23 cellular contexts compared by ENCODE assay signal in the genomic region with DNA sequence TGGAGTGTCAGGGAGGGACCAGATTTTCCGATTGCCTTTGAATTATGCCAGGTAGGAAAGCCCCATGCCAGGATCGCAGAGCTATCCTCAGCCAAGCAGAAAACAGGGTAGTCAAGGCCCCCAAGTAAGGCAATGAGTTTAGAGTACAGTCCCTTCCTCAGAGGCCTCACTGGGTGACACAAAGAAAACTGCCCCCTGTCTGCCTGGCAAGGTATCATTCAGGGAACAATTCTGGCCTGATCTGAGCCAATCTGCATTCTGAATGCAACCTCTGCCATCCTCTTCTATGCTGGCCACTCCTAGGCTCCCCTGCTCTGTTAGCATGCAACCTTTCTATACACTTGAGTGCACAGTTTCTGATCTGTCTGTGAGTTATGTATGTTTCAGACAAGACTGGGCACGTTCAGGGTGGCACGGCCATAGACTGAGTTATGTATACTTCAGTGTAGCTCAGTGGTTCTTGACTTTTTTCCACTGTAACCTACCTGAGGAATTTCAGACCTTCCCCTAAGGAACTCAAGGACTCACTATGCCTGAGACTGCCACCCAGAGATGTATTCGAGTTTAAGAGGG.
A peak's percentile ranks its signal among the peaks of the same experiment; 100 is the strongest.
DNase-seq lines count a peak whose midpoint lies in the region; ATAC-seq, FAIRE-seq and TF ChIP-seq lines count a peak whose summit lies in the region.
"Had no signal": no experiment of that assay in that cellular context is flagged by ENCODE, and none has a peak within 500 bp of the region (broad histone marks: within the 10 kb centered on the region; RNA-seq: fewer than 3 reads in every experiment).

No MANE protein-coding gene starts in this region.

- no peak overlapping the region for H2AFZ ChIP-seq in GM12878 (ENCODE audit: control insufficient read depth, low read depth, low read length)
- no peak overlapping the region for H2AFZ ChIP-seq in osteoblast (ENCODE audit: low read length)

- H2AK5ac ChIP-seq in mesendoderm (ENCODE audit: low read length), result no peak overlapping the region

- RAD21 ChIA-PET in GM12878 (lab: Charles Lee; ENCODE audit: unreplicated experiment), result no interaction called here

- no peak overlapping the region for H4K5ac ChIP-seq in mesendoderm (ENCODE audit: low read length)

- H3K9ac ChIP-seq in GM12878 (ENCODE audit: control insufficient read depth, insufficient read depth, low read length) (no peak overlapping the region), mesendoderm (ENCODE audit: low read length) (no peak overlapping the region)

- H2BK5ac ChIP-seq in mesendoderm (ENCODE audit: low read length), result no peak overlapping the region

- H3K4me1 ChIP-seq in GM12878 (ENCODE audit: control insufficient read depth, insufficient read depth, low read length), result no peaks in the 10 kb centered on the region
- H3K4me1 ChIP-seq in mesendoderm (ENCODE audit: control insufficient read depth, low read depth, low read length), result no peaks in the 10 kb centered on the region
- H3K4me1 ChIP-seq in CD8-positive, alpha-beta T cell (ENCODE audit: insufficient read depth, low read length), result no peaks in the 10 kb centered on the region
- H3K4me1 ChIP-seq in osteoblast (ENCODE audit: insufficient read depth, low read length), result no peaks in the 10 kb centered on the region

- H3K36me3 ChIP-seq in GM12878 (ENCODE audit: control insufficient read depth in 2 of 2, insufficient read depth in 2 of 2, low read length in 1 of 2) (no peaks in the 10 kb centered on the region), mesendoderm (ENCODE audit: control insufficient read depth, insufficient read depth, low read length) (no peaks in the 10 kb centered on the region), osteoblast (ENCODE audit: insufficient read depth, low read length) (no peaks in the 10 kb centered on the region)
- H3K36me3 ChIP-seq in CD8-positive, alpha-beta T cell (ENCODE audit: insufficient read depth, low read length), result no peaks in the 10 kb centered on the region
- H3K36me3 ChIP-seq: thyroid gland had no signal

- H3K9me3 ChIP-seq in GM12878 (replicated peaks; ENCODE audit: control insufficient read depth, insufficient read depth, low read length) (no peaks in the 10 kb centered on the region), osteoblast (ENCODE audit: low read depth, low read length) (no peaks in the 10 kb centered on the region)
- H3K9me3 ChIP-seq in CD8-positive, alpha-beta T cell (ENCODE audit: low read length), result no peaks in the 10 kb centered on the region
- H3K9me3 ChIP-seq: thyroid gland had no signal

- in situ Hi-C loops in GM12878 (cut with MboI), result no loop called here

- H3K4me1 Mint-ChIP-seq in CD8-positive, alpha-beta T cell (ENCODE audit: low read depth), result no peaks in the 10 kb centered on the region
- H3K4me1 Mint-ChIP-seq: CD8-positive, alpha-beta memory T cell; IgD-negative memory B cell; naive B cell had no signal

- no peak overlapping the region for H3K18ac ChIP-seq in mesendoderm (ENCODE audit: low read length)

- WGBS in GM12878 (ENCODE audit: insufficient coverage, insufficient replicate concordance, low lambda C conversion rate, missing lambda C conversion rate), result 30% methylated on average over 5 of the region's 5 CpGs
- WGBS in mesendoderm (ENCODE audit: extremely low coverage, insufficient coverage, low lambda C conversion rate), result no CpG with 5 or more reads among the region's 5 CpGs

- H3K23ac ChIP-seq in mesendoderm (ENCODE audit: low read length), result peak overlapping the region; percentile 16

- TF ChIP-seq RAD21 in GM12878 (IDR thresholded peaks at IDR 0.05; ENCODE audit: insufficient read depth, low read depth, low read length), result no peak

- H3K27me3 ChIP-seq in GM12878 (replicated peaks in 1 of 2; ENCODE audit: control insufficient read depth in 2 of 2, insufficient read depth in 2 of 2, low read length in 1 of 2) (peaks cover 0 to 3% of the 10 kb centered on the region in 2 experiments; a peak in 1 of 4 replicates), mesendoderm (ENCODE audit: insufficient read depth, low read length, poor library complexity) (no peaks in the 10 kb centered on the region), osteoblast (ENCODE audit: insufficient read depth, low read length) (no peaks in the 10 kb centered on the region)
- H3K27me3 ChIP-seq in CD8-positive, alpha-beta T cell (ENCODE audit: insufficient read depth, low read length), result no peaks in the 10 kb centered on the region
- H3K27me3 ChIP-seq: thyroid gland had no signal

- H3K4me2 ChIP-seq in GM12878 (ENCODE audit: control insufficient read depth, insufficient read depth), result no peak overlapping the region
- H3K4me2 ChIP-seq in mesendoderm (ENCODE audit: low read length), result no peak overlapping the region
- no peak overlapping the region for H3K4me2 ChIP-seq in osteoblast (ENCODE audit: insufficient read depth, low read length)

- no TSS peak for BruUV-seq in GM12878 (replicated peaks; lab: Mats Ljungman, UMichigan)

- H3K4ac ChIP-seq in mesendoderm (ENCODE audit: low read depth, low read length), result no peak overlapping the region

- ATAC-seq in GM12878 (0 out of 3 replicates have a peak, but pooled peaks have one; percentile 20), HG03442 (IDR thresholded peaks at IDR 0.05; ENCODE audit: unreplicated experiment) (no peak)
- ATAC-seq in CD8-positive, alpha-beta T cell, result no peak
- ATAC-seq: activated CD8-positive, alpha-beta T cell treated with anti-CD3 and anti-CD28 coated beads for 36 hours had no signal

- H3K27ac ChIP-seq in GM12878 (ENCODE audit: control insufficient read depth, insufficient read depth) (no peak overlapping the region), mesendoderm (ENCODE audit: low read depth, low read length) (no peak overlapping the region), osteoblast (ENCODE audit: low read depth, low read length) (no peak overlapping the region)
- no peak overlapping the region for H3K27ac ChIP-seq in CD8-positive, alpha-beta T cell (ENCODE audit: low read depth, low read length)
- H3K27ac ChIP-seq: thyroid gland had no signal

- no peak for TF ChIP-seq CTCF in GM12878 (IDR thresholded peaks at IDR 0.05 in 2 of 3, conservative IDR thresholded peaks at IDR 0.05 in 1 of 3; ENCODE audit: control insufficient read depth in 2 of 3, extremely low read depth in 1 of 3, insufficient read depth in 1 of 3, low read depth in 3 of 3, low read length in 3 of 3)
- no peak for TF ChIP-seq CTCF in CD8-positive, alpha-beta T cell (IDR thresholded peaks at IDR 0.05)
- no peak for TF ChIP-seq CTCF in osteoblast (IDR thresholded peaks at IDR 0.05; ENCODE audit: extremely low read depth, low read depth, low read length)

- no peak for TF ChIP-seq POLR2A in GM12878 (IDR thresholded peaks at IDR 0.05; ENCODE audit: low read depth, low read length)

- no peak overlapping the region for H3K27ac Mint-ChIP-seq in CD8-positive, alpha-beta T cell
- H3K27ac Mint-ChIP-seq: activated CD8-positive, alpha-beta T cell treated with anti-CD3 and anti-CD28 coated beads for 36 hours; CD8-positive, alpha-beta memory T cell; IgD-negative memory B cell; naive B cell had no signal

- H3K79me2 ChIP-seq in GM12878 (ENCODE audit: control insufficient read depth, insufficient read depth, low read length) (no peaks in the 10 kb centered on the region), mesendoderm (ENCODE audit: control insufficient read depth, insufficient read depth, low read length) (no peaks in the 10 kb centered on the region), osteoblast (ENCODE audit: insufficient read depth, low read length) (no peaks in the 10 kb centered on the region)

- no peaks in the 10 kb centered on the region for H4K20me1 ChIP-seq in GM12878 (ENCODE audit: control insufficient read depth, insufficient read depth)
- peaks cover 5% of the 10 kb centered on the region for H4K20me1 ChIP-seq in osteoblast (ENCODE audit: insufficient read depth, low read length)

- no peak overlapping the region for H3K56ac ChIP-seq in mesendoderm (ENCODE audit: low read length)

- H3K4me3 ChIP-seq in GM12878, result no peak overlapping the region
- no peak overlapping the region for H3K4me3 ChIP-seq in mesendoderm (ENCODE audit: low read length)
- H3K4me3 ChIP-seq in CD8-positive, alpha-beta T cell (ENCODE audit: low read depth, low read length), result no peak overlapping the region
- no peak overlapping the region for H3K4me3 ChIP-seq in osteoblast (ENCODE audit: insufficient read depth, low read length)
- H3K4me3 ChIP-seq: thyroid gland had no signal

- TF ChIP-seq EP300 in GM12878 (IDR thresholded peaks at IDR 0.05; ENCODE audit: borderline replicate concordance in 1 of 2, control insufficient read depth in 1 of 2, low read depth in 2 of 2, low read length in 2 of 2), result no peak

- CTCF ChIA-PET in GM12878 (lab: Yijun Ruan, JAX), result no interaction called here
- CTCF ChIA-PET in CD8-positive, alpha-beta T cell (lab: Charles Lee), result no interaction called here

- POLR2A ChIA-PET in GM12878 (lab: Charles Lee), result no interaction called here
- POLR2A ChIA-PET in CD8-positive, alpha-beta T cell (lab: Charles Lee), result no interaction called here

- intact Hi-C loops in GM12878 (cut with micrococcal nuclease; ENCODE audit: unreplicated experiment), result no loop called here
- intact Hi-C loops in CD8-positive, alpha-beta T cell (cut with DNase I, micrococcal nuclease), result no loop called here

- H2BK15ac ChIP-seq in mesendoderm (replicated peaks; ENCODE audit: low read depth), result no peak overlapping the region

- no peaks in the 10 kb centered on the region for H3K9me3 Mint-ChIP-seq in CD8-positive, alpha-beta T cell
- H3K9me3 Mint-ChIP-seq: activated CD8-positive, alpha-beta T cell treated with anti-CD3 and anti-CD28 coated beads for 36 hours; CD8-positive, alpha-beta memory T cell had no signal

- H3K79me1 ChIP-seq in mesendoderm (ENCODE audit: low read length), result no peaks in the 10 kb centered on the region

- H2BK120ac ChIP-seq in mesendoderm (ENCODE audit: low read depth, low read length), result no peak overlapping the region

- no peak for FAIRE-seq in GM12878 (lab: Jason Lieb, UNC)

- H3K27me3 Mint-ChIP-seq in CD8-positive, alpha-beta T cell (ENCODE audit: low read depth), result no peaks in the 10 kb centered on the region
- H3K27me3 Mint-ChIP-seq: activated CD8-positive, alpha-beta T cell treated with anti-CD3 and anti-CD28 coated beads for 36 hours had no signal

- H3K4me3 Mint-ChIP-seq in CD8-positive, alpha-beta T cell, result no peak overlapping the region
- H3K4me3 Mint-ChIP-seq: activated CD8-positive, alpha-beta T cell treated with anti-CD3 and anti-CD28 coated beads for 36 hours; CD8-positive, alpha-beta memory T cell; IgD-negative memory B cell; naive B cell had no signal

- H4K8ac ChIP-seq in mesendoderm (ENCODE audit: low read depth, low read length), result no peak overlapping the region

- DNase-seq in NCI-H2171 treated with DMSO at 0.1 percent for 48 hours (lab: John Stamatoyannopoulos, UW) (peak; percentile 20), NCI-H2171 (lab: John Stamatoyannopoulos, UW) (no peak), NCI-H187 (lab: John Stamatoyannopoulos, UW) (peak; percentile 23 to 40), GM12878 (ENCODE audit: low read depth, low spot score) (no peak), mesendoderm (no peak), osteoblast (ENCODE audit: insufficient read length, low spot score, missing footprints) (no peak)
- no peak for DNase-seq in CD8-positive, alpha-beta T cell
- DNase-seq: 8988T; activated CD4-positive, CD25-positive, alpha-beta regulatory T cell treated with anti-CD3 and anti-CD28 coated beads, Interleukin-2, amount 50 U/mL, for 72 hours; activated CD8-positive, alpha-beta T cell treated with anti-CD3 and anti-CD28 coated beads for 36 hours; activated naive CD4-positive, alpha-beta T cell; CD8-positive, alpha-beta memory T cell; cortex of kidney; mesenchymal stem cell; MM.1S; naive B cell; NCI-H524 treated with DMSO at 0.1 percent for 48 hours; stimulated activated CD4-positive, alpha-beta T cell treated with anti-CD3 and anti-CD28 coated beads, Interleukin-4, amount 100 ng/mL, for 24 hours; stimulated activated naive CD4-positive, alpha-beta T cell treated with Interleukin-2 at 50 U/mL for 16 hours; T1000 had no signal

- H3K36me3 Mint-ChIP-seq in CD8-positive, alpha-beta T cell, result no peaks in the 10 kb centered on the region
- H3K36me3 Mint-ChIP-seq: CD8-positive, alpha-beta memory T cell; IgD-negative memory B cell; naive B cell had no signal

- SMC1A ChIA-PET in GM12878 (lab: Charles Lee; ENCODE audit: uncharacterized antibody, unreplicated experiment), result no interaction called here

Comparison
In these comparisons a context has a peak if more than half of its experiments do, and no peak if none do; other contexts are left out.
1. DNase-seq: peak in NCI-H2171 treated with DMSO at 0.1 percent for 48 hours (single experiment) and NCI-H187 (2 of 2); none in NCI-H2171 (single experiment), GM12878 (single experiment), mesendoderm (single experiment), CD8-positive, alpha-beta T cell (0 of 7) and osteoblast (single experiment).